Comparison of ENCODE assay signal across 1 cellular context in the genomic region with DNA sequence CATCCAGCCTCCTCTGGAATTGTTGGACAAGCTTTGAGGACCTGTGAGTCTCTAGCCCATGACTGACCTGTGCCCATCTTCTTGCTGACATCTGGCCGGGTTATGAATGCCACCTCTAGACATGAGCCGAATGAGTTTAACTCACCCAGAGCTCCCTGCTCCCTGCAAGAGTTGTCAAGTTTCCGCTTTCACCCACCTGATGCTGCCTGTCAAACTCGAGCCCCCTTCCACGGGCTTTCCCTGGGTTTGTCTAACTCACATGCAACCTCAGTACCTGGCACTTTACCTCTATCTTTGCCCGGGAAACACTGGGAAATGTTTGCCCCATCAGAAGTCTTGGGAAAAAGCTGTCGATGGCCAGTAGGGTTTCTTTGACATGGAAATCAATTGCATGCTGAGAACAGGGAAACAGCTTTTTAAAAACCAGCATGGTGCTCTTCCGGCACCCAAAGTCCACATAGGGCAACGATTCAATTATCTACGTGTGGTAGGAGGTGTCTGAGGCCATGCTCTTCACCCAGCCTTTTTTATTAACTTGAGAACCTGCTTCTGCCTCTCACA.
TF ChIP-seq lines count a peak whose summit lies in the region.

No MANE protein-coding gene starts in this region.

TF ChIP-seq in GM23338, 12 proteins besides CTCF, POLR2A, EP300 and RAD21 (continued from another document):
- TF ChIP-seq, protein P1, sequence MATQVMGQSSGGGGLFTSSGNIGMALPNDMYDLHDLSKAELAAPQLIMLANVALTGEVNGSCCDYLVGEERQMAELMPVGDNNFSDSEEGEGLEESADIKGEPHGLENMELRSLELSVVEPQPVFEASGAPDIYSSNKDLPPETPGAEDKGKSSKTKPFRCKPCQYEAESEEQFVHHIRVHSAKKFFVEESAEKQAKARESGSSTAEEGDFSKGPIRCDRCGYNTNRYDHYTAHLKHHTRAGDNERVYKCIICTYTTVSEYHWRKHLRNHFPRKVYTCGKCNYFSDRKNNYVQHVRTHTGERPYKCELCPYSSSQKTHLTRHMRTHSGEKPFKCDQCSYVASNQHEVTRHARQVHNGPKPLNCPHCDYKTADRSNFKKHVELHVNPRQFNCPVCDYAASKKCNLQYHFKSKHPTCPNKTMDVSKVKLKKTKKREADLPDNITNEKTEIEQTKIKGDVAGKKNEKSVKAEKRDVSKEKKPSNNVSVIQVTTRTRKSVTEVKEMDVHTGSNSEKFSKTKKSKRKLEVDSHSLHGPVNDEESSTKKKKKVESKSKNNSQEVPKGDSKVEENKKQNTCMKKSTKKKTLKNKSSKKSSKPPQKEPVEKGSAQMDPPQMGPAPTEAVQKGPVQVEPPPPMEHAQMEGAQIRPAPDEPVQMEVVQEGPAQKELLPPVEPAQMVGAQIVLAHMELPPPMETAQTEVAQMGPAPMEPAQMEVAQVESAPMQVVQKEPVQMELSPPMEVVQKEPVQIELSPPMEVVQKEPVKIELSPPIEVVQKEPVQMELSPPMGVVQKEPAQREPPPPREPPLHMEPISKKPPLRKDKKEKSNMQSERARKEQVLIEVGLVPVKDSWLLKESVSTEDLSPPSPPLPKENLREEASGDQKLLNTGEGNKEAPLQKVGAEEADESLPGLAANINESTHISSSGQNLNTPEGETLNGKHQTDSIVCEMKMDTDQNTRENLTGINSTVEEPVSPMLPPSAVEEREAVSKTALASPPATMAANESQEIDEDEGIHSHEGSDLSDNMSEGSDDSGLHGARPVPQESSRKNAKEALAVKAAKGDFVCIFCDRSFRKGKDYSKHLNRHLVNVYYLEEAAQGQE (IDR thresholded peaks at IDR 0.05; ENCODE audit: unreplicated experiment), result no peak
- TF ChIP-seq ZNF462 (CRISPR knock-in tag; IDR thresholded peaks at IDR 0.05), result no peak
- no peak for TF ChIP-seq EZH2phosphoT487 (IDR thresholded peaks at IDR 0.05; ENCODE audit: unreplicated experiment)
- TF ChIP-seq CREB1 (CRISPR knock-in tag; IDR thresholded peaks at IDR 0.05; ENCODE audit: low read depth), result no peak
- no peak for TF ChIP-seq ZNF331 (CRISPR knock-in tag; IDR thresholded peaks at IDR 0.05; ENCODE audit: low read depth)
- no peak for TF ChIP-seq NANOG (IDR thresholded peaks at IDR 0.05; ENCODE audit: borderline replicate concordance)
- TF ChIP-seq ZNF114 (CRISPR knock-in tag; IDR thresholded peaks at IDR 0.05), result no peak
- TF ChIP-seq JUNB (IDR thresholded peaks at IDR 0.05; ENCODE audit: unreplicated experiment), result no peak
